ENCODE assay signal across 15 cellular contexts in genomic region chr7:139650429-139651100, GRCh38.
DNase-seq lines count a peak whose midpoint lies in the region; ATAC-seq and TF ChIP-seq lines count a peak whose summit lies in the region.
"Had no signal": no experiment of that assay in that cellular context is flagged by ENCODE, and none has a peak within 500 bp of the region (broad histone marks: within the 10 kb centered on the region; RNA-seq: fewer than 3 reads in every experiment).

No MANE protein-coding gene starts in this region.

- H3K9me3 ChIP-seq in BE2C (no peaks in the 10 kb centered on the region), heart right ventricle (no peaks in the 10 kb centered on the region)

- H3K4me3 Mint-ChIP-seq in activated T-helper 17 cell treated with anti-CD3 and anti-CD28 coated beads, Interleukin-2, amount 50 U/mL, for 72 hours, result no peak overlapping the region
- peak overlapping the region; percentile 59 for H3K4me3 Mint-ChIP-seq in natural killer cell
- H3K4me3 Mint-ChIP-seq: activated B cell treated with CpG ODN at 0.5 μM for 24 hours; activated naive CD4-positive, alpha-beta T cell treated with anti-CD3 and anti-CD28 coated beads, Interleukin-2, amount 10 ng/mL, durations not matched to agents 7 days and 5 days had no signal

- peak; percentile 32 for DNase-seq in BE2C
- peak; percentile 34 to 35 for DNase-seq in heart right ventricle
- no peak for DNase-seq in natural killer cell
- DNase-seq in ureter (ENCODE audit: low spot score), result no peak
- no peak for DNase-seq in activated CD8-positive, alpha-beta memory T cell treated with anti-CD3 and anti-CD28 coated beads, Interleukin-2, amount 50 U/mL, for 4 hours
- DNase-seq: activated B cell treated with CpG ODN at 0.5 μM for 24 hours; activated naive CD4-positive, alpha-beta T cell treated with anti-CD3 and anti-CD28 coated beads, Interleukin-2, amount 10 ng/mL, durations not matched to agents 7 days and 5 days; H7; naive thymus-derived CD8-positive, alpha-beta T cell; NCI-H1436; NCI-H510A treated with DMSO at 0.1 percent for 48 hours; stimulated activated CD4-positive, alpha-beta T cell treated with anti-CD3 and anti-CD28 coated beads, Interleukin-4, amount 100 ng/mL, for 24 hours had no signal

- H3K4me1 Mint-ChIP-seq in activated T-helper 17 cell treated with anti-CD3 and anti-CD28 coated beads, Interleukin-2, amount 50 U/mL, for 72 hours, result peaks cover 46% of the 10 kb centered on the region
- H3K4me1 Mint-ChIP-seq in natural killer cell, result peaks cover 80% of the 10 kb centered on the region in 2 donors

- TF ChIP-seq CTCF in BE2C (IDR thresholded peaks at IDR 0.05; ENCODE audit: low read depth, low read length) (no peak), heart right ventricle (IDR thresholded peaks at IDR 0.05) (no peak), natural killer cell (IDR thresholded peaks at IDR 0.05) (no peak)

- 57 to 65% methylated on average over 12 of the region's 12 CpGs for WGBS in heart right ventricle, 2 donors

- H3K27me3 ChIP-seq in BE2C (no peaks in the 10 kb centered on the region), heart right ventricle (no peaks in the 10 kb centered on the region)

- H3K4me3 ChIP-seq in BE2C (ENCODE audit: low read depth, low read length) (no peak overlapping the region), heart right ventricle (no peak overlapping the region)

- intact Hi-C loops in heart right ventricle (cut with DNase I), result loop anchor here in 1 of 10 donors (10.0 kb wide), 1 partner anchor 54 kb away; no protein-coding TSS in a partner anchor
- intact Hi-C loops in natural killer cell (cut with micrococcal nuclease), result no loop called here

- H3K36me3 Mint-ChIP-seq in activated T-helper 17 cell treated with anti-CD3 and anti-CD28 coated beads, Interleukin-2, amount 50 U/mL, for 72 hours (ENCODE audit: low read depth), result peaks cover 17% of the 10 kb centered on the region
- no peaks in the 10 kb centered on the region for H3K36me3 Mint-ChIP-seq in natural killer cell

- no peaks in the 10 kb centered on the region for H3K27me3 Mint-ChIP-seq in activated T-helper 17 cell treated with anti-CD3 and anti-CD28 coated beads, Interleukin-2, amount 50 U/mL, for 72 hours
- H3K27me3 Mint-ChIP-seq in natural killer cell (ENCODE audit: low read depth in 2 of 2), result no peaks in the 10 kb centered on the region
- H3K27me3 Mint-ChIP-seq: activated B cell treated with CpG ODN at 0.5 μM for 24 hours; activated naive CD4-positive, alpha-beta T cell treated with anti-CD3 and anti-CD28 coated beads, Interleukin-2, amount 10 ng/mL, durations not matched to agents 7 days and 5 days; naive thymus-derived CD8-positive, alpha-beta T cell had no signal

- H3K4me1 ChIP-seq in BE2C (no peaks in the 10 kb centered on the region; the same call in 1 of the 2 replicates), heart right ventricle (peaks cover 11 to 97% (median 91%) of the 10 kb centered on the region in 9 donors)

- H3K36me3 ChIP-seq in BE2C (no peaks in the 10 kb centered on the region), heart right ventricle (peaks cover 0 to 8% (median 0%) of the 10 kb centered on the region in 9 donors)

- no peak for ATAC-seq in activated T-helper 17 cell treated with anti-CD3 and anti-CD28 coated beads, Interleukin-2, amount 50 U/mL, for 72 hours (replicated peaks)
- ATAC-seq in heart right ventricle, result peak in 6 of 8 donors; percentile 26 to 63 (median 43)
- peak; percentile 27 to 59 (median 45) for ATAC-seq in natural killer cell
- no peak for ATAC-seq in HG02870 (IDR thresholded peaks at IDR 0.05; ENCODE audit: unreplicated experiment)
- no peak for ATAC-seq in GM21528 (IDR thresholded peaks at IDR 0.05; ENCODE audit: low FRiP score, unreplicated experiment)
- ATAC-seq: naive thymus-derived CD8-positive, alpha-beta T cell had no signal

- H3K27ac Mint-ChIP-seq in activated T-helper 17 cell treated with anti-CD3 and anti-CD28 coated beads, Interleukin-2, amount 50 U/mL, for 72 hours, result peak overlapping the region; percentile 54
- peak overlapping the region; percentile 94 to 97 for H3K27ac Mint-ChIP-seq in natural killer cell
- H3K27ac Mint-ChIP-seq: activated B cell treated with CpG ODN at 0.5 μM for 24 hours; activated naive CD4-positive, alpha-beta T cell treated with anti-CD3 and anti-CD28 coated beads, Interleukin-2, amount 10 ng/mL, durations not matched to agents 7 days and 5 days had no signal

- peak overlapping the region; percentile 29 to 88 (median 80) for H3K27ac ChIP-seq in heart right ventricle

- H3K9me3 Mint-ChIP-seq in activated T-helper 17 cell treated with anti-CD3 and anti-CD28 coated beads, Interleukin-2, amount 50 U/mL, for 72 hours, result no peaks in the 10 kb centered on the region
- H3K9me3 Mint-ChIP-seq in natural killer cell, result no peaks in the 10 kb centered on the region
- H3K9me3 Mint-ChIP-seq: activated B cell treated with CpG ODN at 0.5 μM for 24 hours; activated naive CD4-positive, alpha-beta T cell treated with anti-CD3 and anti-CD28 coated beads, Interleukin-2, amount 10 ng/mL, durations not matched to agents 7 days and 5 days; naive thymus-derived CD8-positive, alpha-beta T cell had no signal

Comparison
In these comparisons a context has a peak if more than half of its experiments do, and no peak if none do; other contexts are left out.
1. DNase-seq: peak in BE2C (single experiment) and heart right ventricle (2 of 2); none in natural killer cell (single experiment), ureter (single experiment) and activated CD8-positive, alpha-beta memory T cell treated with anti-CD3 and anti-CD28 coated beads, Interleukin-2, amount 50 U/mL, for 4 hours (single experiment).
2. ATAC-seq: peak in heart right ventricle (6 of 8) and natural killer cell (3 of 3); none in activated T-helper 17 cell treated with anti-CD3 and anti-CD28 coated beads, Interleukin-2, amount 50 U/mL, for 72 hours (single experiment), HG02870 (single experiment) and GM21528 (single experiment).